ENCODE assay signal across 9 cellular contexts in genomic region chr3:11548721-11549131, GRCh38.
DNase-seq lines count a peak whose midpoint lies in the region; TF ChIP-seq lines count a peak whose summit lies in the region.
"Had no signal": no experiment of that assay in that cellular context is flagged by ENCODE, and none has a peak within 500 bp of the region (broad histone marks: within the 10 kb centered on the region; RNA-seq: fewer than 3 reads in every experiment).

No MANE protein-coding gene starts in this region.

- peak overlapping the region; percentile 15 for H3K27ac Mint-ChIP-seq in Caco-2 (ENCODE audit: unreplicated experiment)
- H3K27ac Mint-ChIP-seq in osteocyte (ENCODE audit: unreplicated experiment) = peak overlapping the region; percentile 70
- no peak overlapping the region for H3K27ac Mint-ChIP-seq in activated T-helper 2 cell treated with anti-CD3 and anti-CD28 coated beads, Interferon-gamma antibody, Interleukin-2, Interleukin-4, amounts not matched to agents 10 μg/mL and 5 μg/mL and 100 μg/mL, durations not matched to agents 14 hours and 24 hours and 36 hours

- intact Hi-C loops in Caco-2 (cut with micrococcal nuclease; ENCODE audit: unreplicated experiment) = no loop called here
- intact Hi-C loops in activated T-helper 2 cell treated with anti-CD3 and anti-CD28 coated beads, Interferon-gamma antibody, Interleukin-2, Interleukin-4, amounts not matched to agents 10 μg/mL and 5 μg/mL and 100 μg/mL, durations not matched to agents 14 hours and 24 hours and 36 hours (cut with micrococcal nuclease) = no loop called here

- TF ChIP-seq CTCF in Caco-2 (IDR thresholded peaks at IDR 0.05; ENCODE audit: insufficient read depth in 1 of 2, low read depth in 1 of 2, low read length in 1 of 2, severe bottlenecking in 1 of 2, unreplicated experiment in 1 of 2) (no peak), cardiac fibroblast (IDR thresholded peaks at IDR 0.05; ENCODE audit: low read depth, low read length) (no peak), osteocyte (IDR thresholded peaks at IDR 0.05) (no peak)

- POLR2A ChIA-PET in Caco-2 (lab: Charles Lee) = no interaction called here

- H3K4me3 Mint-ChIP-seq in Caco-2 (ENCODE audit: unreplicated experiment) (no peak overlapping the region), osteocyte (ENCODE audit: unreplicated experiment) (no peak overlapping the region)
- no peak overlapping the region for H3K4me3 Mint-ChIP-seq in activated T-helper 2 cell treated with anti-CD3 and anti-CD28 coated beads, Interferon-gamma antibody, Interleukin-2, Interleukin-4, amounts not matched to agents 10 μg/mL and 5 μg/mL and 100 μg/mL, durations not matched to agents 14 hours and 24 hours and 36 hours (ENCODE audit: low read depth)

- no TSS peak for BruUV-seq in Caco-2 (replicated peaks; lab: Mats Ljungman, UMichigan)

- H3K9me3 Mint-ChIP-seq in Caco-2 (ENCODE audit: unreplicated experiment) (no peaks in the 10 kb centered on the region), osteocyte (ENCODE audit: unreplicated experiment) (no peaks in the 10 kb centered on the region)
- H3K9me3 Mint-ChIP-seq in activated T-helper 2 cell treated with anti-CD3 and anti-CD28 coated beads, Interferon-gamma antibody, Interleukin-2, Interleukin-4, amounts not matched to agents 10 μg/mL and 5 μg/mL and 100 μg/mL, durations not matched to agents 14 hours and 24 hours and 36 hours = peaks cover 7% of the 10 kb centered on the region

- H3K27me3 ChIP-seq in Caco-2 (replicated peaks; ENCODE audit: control insufficient read depth, insufficient read depth, low read length) = no peaks in the 10 kb centered on the region

- H3K9me3 ChIP-seq in Caco-2 = no peaks in the 10 kb centered on the region

- H3K36me3 ChIP-seq in Caco-2 (ENCODE audit: control insufficient read depth, insufficient read depth, low read length) = no peaks in the 10 kb centered on the region

- H3K4me1 ChIP-seq in Caco-2 = no peaks in the 10 kb centered on the region

- H3K36me3 Mint-ChIP-seq in Caco-2 (ENCODE audit: insufficient read depth, unreplicated experiment) = peaks cover 48% of the 10 kb centered on the region
- H3K36me3 Mint-ChIP-seq in osteocyte (ENCODE audit: unreplicated experiment) = peaks cover 24% of the 10 kb centered on the region
- peaks cover 28% of the 10 kb centered on the region for H3K36me3 Mint-ChIP-seq in activated T-helper 2 cell treated with anti-CD3 and anti-CD28 coated beads, Interferon-gamma antibody, Interleukin-2, Interleukin-4, amounts not matched to agents 10 μg/mL and 5 μg/mL and 100 μg/mL, durations not matched to agents 14 hours and 24 hours and 36 hours (ENCODE audit: low read depth)

- CTCF ChIA-PET in Caco-2 (lab: Charles Lee) = no interaction called here

- H3K4me1 Mint-ChIP-seq in Caco-2 (ENCODE audit: low read depth, unreplicated experiment) = no peaks in the 10 kb centered on the region
- H3K4me1 Mint-ChIP-seq in osteocyte (ENCODE audit: unreplicated experiment) = peaks cover 67% of the 10 kb centered on the region
- no peaks in the 10 kb centered on the region for H3K4me1 Mint-ChIP-seq in activated T-helper 2 cell treated with anti-CD3 and anti-CD28 coated beads, Interferon-gamma antibody, Interleukin-2, Interleukin-4, amounts not matched to agents 10 μg/mL and 5 μg/mL and 100 μg/mL, durations not matched to agents 14 hours and 24 hours and 36 hours (ENCODE audit: low read depth)

- H3K4me3 ChIP-seq in Caco-2 (ENCODE audit: low read depth, low read length) = no peak overlapping the region
- H3K4me3 ChIP-seq in cardiac fibroblast (replicated peaks in 1 of 2; ENCODE audit: low read depth in 2 of 2, low read length in 2 of 2) = no peak overlapping the region

- no peaks in the 10 kb centered on the region for H3K27me3 Mint-ChIP-seq in Caco-2 (ENCODE audit: insufficient read depth, unreplicated experiment)
- H3K27me3 Mint-ChIP-seq in osteocyte (ENCODE audit: unreplicated experiment) = no peaks in the 10 kb centered on the region
- H3K27me3 Mint-ChIP-seq in activated T-helper 2 cell treated with anti-CD3 and anti-CD28 coated beads, Interferon-gamma antibody, Interleukin-2, Interleukin-4, amounts not matched to agents 10 μg/mL and 5 μg/mL and 100 μg/mL, durations not matched to agents 14 hours and 24 hours and 36 hours (ENCODE audit: low read depth) = no peaks in the 10 kb centered on the region

- DNase-seq in Caco-2 (no peak), NCI-H146 (lab: John Stamatoyannopoulos, UW) (peak; percentile 75), cardiac fibroblast (ENCODE audit: low read depth in 2 of 2) (peak; percentile 72 to 85), osteocyte (ENCODE audit: extremely low spot score, unreplicated experiment) (no peak), NCI-H2029 treated with DMSO at 0.1 percent for 48 hours (lab: John Stamatoyannopoulos, UW) (no peak), NCI-H2029 (lab: John Stamatoyannopoulos, UW) (no peak)
- DNase-seq in activated naive CD4-positive, alpha-beta T cell treated with Interleukin-2 at 50 U/mL for 16 hours = no peak
- DNase-seq in activated T-helper 2 cell treated with anti-CD3 and anti-CD28 coated beads, Interferon-gamma antibody, Interleukin-2, Interleukin-4, amounts not matched to agents 10 μg/mL and 5 μg/mL and 100 μg/mL, durations not matched to agents 14 hours and 24 hours and 36 hours (ENCODE audit: low spot score) = no peak
- DNase-seq: stimulated activated CD4-positive, alpha-beta T cell treated with anti-CD3 and anti-CD28 coated beads, Interleukin-4, amount 100 ng/mL, for 24 hours had no signal

Comparison
In these comparisons a context has a peak if more than half of its experiments do, and no peak if none do; other contexts are left out.
1. DNase-seq: peak in NCI-H146 (single experiment) and cardiac fibroblast (2 of 2); none in Caco-2 (0 of 2), osteocyte (single experiment), NCI-H2029 treated with DMSO at 0.1 percent for 48 hours (single experiment), activated naive CD4-positive, alpha-beta T cell treated with Interleukin-2 at 50 U/mL for 16 hours (single experiment), activated T-helper 2 cell treated with anti-CD3 and anti-CD28 coated beads, Interferon-gamma antibody, Interleukin-2, Interleukin-4, amounts not matched to agents 10 μg/mL and 5 μg/mL and 100 μg/mL, durations not matched to agents 14 hours and 24 hours and 36 hours (single experiment) and NCI-H2029 (single experiment).